In genomic region chr17:42230225-42230624, GRCh38 we compare ENCODE assay signal across 29 cellular contexts. TPM values are rescaled to one million over a fixed set of nuclear protein-coding genes. Genes with fewer than 3 reads are reported as not detected.
DNase-seq lines count a peak whose midpoint lies in the region; ATAC-seq, FAIRE-seq and TF ChIP-seq lines count a peak whose summit lies in the region.
"Had no signal": no experiment of that assay in that cellular context is flagged by ENCODE, and none has a peak within 500 bp of the region (broad histone marks: within the 10 kb centered on the region; RNA-seq: fewer than 3 reads in every experiment).

No MANE protein-coding gene starts in this region.

- H3K4me1 Mint-ChIP-seq in activated T-cell treated with anti-CD3 and anti-CD28 coated beads, Interleukin-2, amount 50 U/mL, for 24 hours (ENCODE audit: low read depth): peaks cover 46% of the 10 kb centered on the region
- H3K4me1 Mint-ChIP-seq in activated CD4-positive, alpha-beta memory T cell treated with anti-CD3 and anti-CD28 coated beads for 36 hours (ENCODE audit: low read depth): peaks cover 47% of the 10 kb centered on the region
- H3K4me1 Mint-ChIP-seq in naive thymus-derived CD4-positive, alpha-beta T cell: peaks cover 14 to 41% (median 29%) of the 10 kb centered on the region in 7 donors

- intact Hi-C loops in activated CD4-positive, alpha-beta memory T cell treated with anti-CD3 and anti-CD28 coated beads for 36 hours (cut with micrococcal nuclease): loop anchor here (2.0 kb wide), 1 partner anchor 37 kb away; no protein-coding TSS in a partner anchor
- intact Hi-C loops in naive thymus-derived CD4-positive, alpha-beta T cell (cut with micrococcal nuclease): no loop called here
- intact Hi-C loops in Right ventricle myocardium superior (cut with DNase I): no loop called here

- no peak overlapping the region for H3K9ac ChIP-seq in mesendoderm (ENCODE audit: low read length)

- peak; percentile 58 for FAIRE-seq in GM12891 (lab: Jason Lieb, UNC)
- FAIRE-seq: HepG2, keratinocyte, TTC549 had no signal

- no peaks in the 10 kb centered on the region for H3K9me3 ChIP-seq in naive thymus-derived CD4-positive, alpha-beta T cell (ENCODE audit: control insufficient read depth in 2 of 3, low read length in 3 of 3)
- H3K9me3 ChIP-seq: mucosa of descending colon, right lobe of liver, transverse colon had no signal

- no peaks in the 10 kb centered on the region for H3K27me3 Mint-ChIP-seq in activated T-cell treated with anti-CD3 and anti-CD28 coated beads, Interleukin-2, amount 50 U/mL, for 24 hours
- H3K27me3 Mint-ChIP-seq in activated CD4-positive, alpha-beta memory T cell treated with anti-CD3 and anti-CD28 coated beads for 36 hours: no peaks in the 10 kb centered on the region
- H3K27me3 Mint-ChIP-seq in naive thymus-derived CD4-positive, alpha-beta T cell: no peaks in the 10 kb centered on the region

- H2AK5ac ChIP-seq in mesendoderm (ENCODE audit: low read length): no peak overlapping the region

- no peak for ATAC-seq in naive thymus-derived CD4-positive, alpha-beta T cell
- ATAC-seq in Right ventricle myocardium superior (ENCODE audit: poor library complexity): no peak
- ATAC-seq: HepG2, mucosa of descending colon, right lobe of liver had no signal

- H3K4me1 ChIP-seq in naive thymus-derived CD4-positive, alpha-beta T cell (ENCODE audit: control insufficient read depth in 2 of 2, insufficient read depth in 2 of 2, low read length in 2 of 2): peaks cover 0 to 5% of the 10 kb centered on the region in 2 donors
- H3K4me1 ChIP-seq in mesendoderm (ENCODE audit: control insufficient read depth, low read depth, low read length): no peaks in the 10 kb centered on the region
- H3K4me1 ChIP-seq: right lobe of liver had no signal

- no peak for TF ChIP-seq POLR2A in GM12891 (IDR thresholded peaks at IDR 0.05; ENCODE audit: low read depth, low read length)

- H3K36me3 Mint-ChIP-seq in activated T-cell treated with anti-CD3 and anti-CD28 coated beads, Interleukin-2, amount 50 U/mL, for 24 hours (ENCODE audit: low read depth): peaks cover 49% of the 10 kb centered on the region
- H3K36me3 Mint-ChIP-seq in activated CD4-positive, alpha-beta memory T cell treated with anti-CD3 and anti-CD28 coated beads for 36 hours: peaks cover 16% of the 10 kb centered on the region
- peaks cover 0 to 22% (median 4%) of the 10 kb centered on the region in 5 donors for H3K36me3 Mint-ChIP-seq in naive thymus-derived CD4-positive, alpha-beta T cell

- H3K4me3 Mint-ChIP-seq in activated T-cell treated with anti-CD3 and anti-CD28 coated beads, Interleukin-2, amount 50 U/mL, for 24 hours: no peak overlapping the region
- H3K4me3 Mint-ChIP-seq in activated CD4-positive, alpha-beta memory T cell treated with anti-CD3 and anti-CD28 coated beads for 36 hours: no peak overlapping the region
- no peak overlapping the region for H3K4me3 Mint-ChIP-seq in naive thymus-derived CD4-positive, alpha-beta T cell

- no peak overlapping the region for H2BK15ac ChIP-seq in mesendoderm (replicated peaks; ENCODE audit: low read depth)

- peaks cover 2% of the 10 kb centered on the region for H3K79me1 ChIP-seq in mesendoderm (ENCODE audit: low read length)

- no peak overlapping the region for H3K4me2 ChIP-seq in mesendoderm (ENCODE audit: low read length)

- no peak overlapping the region for H3K4me3 ChIP-seq in naive thymus-derived CD4-positive, alpha-beta T cell (ENCODE audit: low read length)
- no peak overlapping the region for H3K4me3 ChIP-seq in mesendoderm (ENCODE audit: low read length)
- H3K4me3 ChIP-seq: mucosa of descending colon, right lobe of liver, transverse colon had no signal

- H3K36me3 ChIP-seq in naive thymus-derived CD4-positive, alpha-beta T cell (ENCODE audit: control insufficient read depth in 2 of 3, insufficient read depth in 3 of 3, low read length in 3 of 3): peaks cover 0 to 25% (median 6%) of the 10 kb centered on the region in 3 experiments
- H3K36me3 ChIP-seq in mesendoderm (ENCODE audit: control insufficient read depth, insufficient read depth, low read length): no peaks in the 10 kb centered on the region
- H3K36me3 ChIP-seq: right lobe of liver, transverse colon had no signal

- H4K8ac ChIP-seq in mesendoderm (ENCODE audit: low read depth, low read length): no peak overlapping the region

- CTCF ChIA-PET in activated CD4-positive, alpha-beta memory T cell treated with anti-CD3 and anti-CD28 coated beads for 36 hours (lab: Charles Lee): interaction anchor here (0.6 to 3.5 kb wide), 4 partner anchors 8 to 71 kb away, joined by 3 to 14 read pairs (median 4); partner anchors contain the start of gene KCNH4
- CTCF ChIA-PET in naive thymus-derived CD4-positive, alpha-beta T cell (lab: Charles Lee): interaction anchor here (0.6 to 1.2 kb wide), 6 partner anchors 16 to 312 kb away, joined by 3 to 4 read pairs (median 4); partner anchors contain the start of gene ACLY

- no peaks in the 10 kb centered on the region for H3K27me3 ChIP-seq in naive thymus-derived CD4-positive, alpha-beta T cell (ENCODE audit: control insufficient read depth in 2 of 2, insufficient read depth in 2 of 2, low read length in 2 of 2)
- no peaks in the 10 kb centered on the region for H3K27me3 ChIP-seq in mesendoderm (ENCODE audit: insufficient read depth, low read length, poor library complexity)
- H3K27me3 ChIP-seq: right lobe of liver, transverse colon had no signal

- POLR2A ChIA-PET in activated CD4-positive, alpha-beta memory T cell treated with anti-CD3 and anti-CD28 coated beads for 36 hours (lab: Charles Lee): interaction anchor here (1.0 to 1.3 kb wide), 2 partner anchors 18 to 49 kb away, joined by 3 read pairs; no protein-coding TSS in a partner anchor
- POLR2A ChIA-PET in naive thymus-derived CD4-positive, alpha-beta T cell (lab: Charles Lee): interaction anchor here (0.6 to 0.7 kb wide), 3 partner anchors 12 to 544 kb away, joined by 3 read pairs; no protein-coding TSS in a partner anchor

- H3K4ac ChIP-seq in mesendoderm (ENCODE audit: low read depth, low read length): no peak overlapping the region

- H3K27ac Mint-ChIP-seq in activated T-cell treated with anti-CD3 and anti-CD28 coated beads, Interleukin-2, amount 50 U/mL, for 24 hours: peak overlapping the region; percentile 77
- H3K27ac Mint-ChIP-seq in activated CD4-positive, alpha-beta memory T cell treated with anti-CD3 and anti-CD28 coated beads for 36 hours: peak overlapping the region; percentile 46
- peak overlapping the region in 8 of 9 donors; percentile 5 to 76 (median 50) for H3K27ac Mint-ChIP-seq in naive thymus-derived CD4-positive, alpha-beta T cell

- no peak overlapping the region for H3K56ac ChIP-seq in mesendoderm (ENCODE audit: low read length)

- H3K23ac ChIP-seq in mesendoderm (ENCODE audit: low read length): no peak overlapping the region

- H2BK120ac ChIP-seq in mesendoderm (ENCODE audit: low read depth, low read length): no peak overlapping the region

- H3K9me3 Mint-ChIP-seq in activated T-cell treated with anti-CD3 and anti-CD28 coated beads, Interleukin-2, amount 50 U/mL, for 24 hours: no peaks in the 10 kb centered on the region
- no peaks in the 10 kb centered on the region for H3K9me3 Mint-ChIP-seq in activated CD4-positive, alpha-beta memory T cell treated with anti-CD3 and anti-CD28 coated beads for 36 hours
- H3K9me3 Mint-ChIP-seq in naive thymus-derived CD4-positive, alpha-beta T cell: no peaks in the 10 kb centered on the region

- no CpG with 5 or more reads among the region's 5 CpGs for WGBS in mesendoderm (ENCODE audit: extremely low coverage, insufficient coverage, low lambda C conversion rate)

- no peaks in the 10 kb centered on the region for H3K79me2 ChIP-seq in mesendoderm (ENCODE audit: control insufficient read depth, insufficient read depth, low read length)

- no peak overlapping the region for H4K5ac ChIP-seq in mesendoderm (ENCODE audit: low read length)

- DNase-seq in activated T-cell treated with anti-CD3 and anti-CD28 coated beads, Interleukin-2, amount 50 U/mL, for 24 hours: no peak
- DNase-seq in activated T-cell treated with anti-CD3 and anti-CD28 coated beads, Interleukin-2, amount 50 U/mL, for 48 hours: no peak
- peak; percentile 22 for DNase-seq in GM12891 (ENCODE audit: insufficient read length, low spot score)
- DNase-seq in activated CD4-positive, alpha-beta memory T cell treated with anti-CD3 and anti-CD28 coated beads for 36 hours: peak; percentile 48
- no peak for DNase-seq in naive thymus-derived CD4-positive, alpha-beta T cell
- DNase-seq in NCI-H2107 (lab: John Stamatoyannopoulos, UW): no peak
- no peak for DNase-seq in mesendoderm
- DNase-seq in Right ventricle myocardium superior: no peak
- DNase-seq: activated CD4-positive, alpha-beta T cell treated with anti-CD3 and anti-CD28 coated beads for 1 hour; activated CD8-positive, alpha-beta memory T cell treated with anti-CD3 and anti-CD28 coated beads, Interleukin-2, amount 50 U/mL, for 4 hours; activated naive CD4-positive, alpha-beta T cell treated with Interleukin-2 at 50 U/mL for 16 hours; C1 segment of cervical spinal cord; central memory CD4-positive, alpha-beta T cell; mucosa of descending colon; NCI-H2029 treated with DMSO at 0.1 percent for 48 hours; NCI-H510A; posterior cingulate gyrus; right lobe of liver; SIG-M5; transverse colon had no signal

- H2BK5ac ChIP-seq in mesendoderm (ENCODE audit: low read length): no peak overlapping the region

- no peak overlapping the region for H3K18ac ChIP-seq in mesendoderm (ENCODE audit: low read length)

- peak overlapping the region; percentile 34 for H3K27ac ChIP-seq in naive thymus-derived CD4-positive, alpha-beta T cell (ENCODE audit: low read depth, low read length)
- no peak overlapping the region for H3K27ac ChIP-seq in mesendoderm (ENCODE audit: low read depth, low read length)
- H3K27ac ChIP-seq: right lobe of liver, transverse colon had no signal

RNA-seq across cellular contexts. Expression of gene GHDC, which starts 35.9 kb away (rescaled TPM):
- polyA plus RNA-seq in GM12891 (2012; ENCODE audit: low read depth, missing spikeins): 14.3 TPM
- 10 to 100 TPM; 13.1 to 13.5 TPM for total RNA-seq in activated CD4-positive, alpha-beta memory T cell treated with anti-CD3 and anti-CD28 coated beads for 36 hours
- 10 to 100 TPM; 15.5 to 29.8 (median 19.9) TPM for total RNA-seq in naive thymus-derived CD4-positive, alpha-beta T cell
- polyA plus RNA-seq in naive thymus-derived CD4-positive, alpha-beta T cell: 10 to 100 TPM; 15.2 to 17.4 TPM
- 2.5 TPM for polyA plus RNA-seq in mesendoderm (2013, experiment 1 of 2)
- polyA plus RNA-seq in mesendoderm (2013, experiment 2 of 2): 2.6 TPM
- total RNA-seq in Right ventricle myocardium superior: 8.1 TPM

RNA-seq across cellular contexts. Expression of gene HCRT, which starts 45.0 kb away (rescaled TPM):
- polyA plus RNA-seq in GM12891 (2012; ENCODE audit: low read depth, missing spikeins): not detected
- total RNA-seq in activated CD4-positive, alpha-beta memory T cell treated with anti-CD3 and anti-CD28 coated beads for 36 hours: not detected
- not detected for total RNA-seq in naive thymus-derived CD4-positive, alpha-beta T cell
- polyA plus RNA-seq in naive thymus-derived CD4-positive, alpha-beta T cell: not detected
- 0.22 TPM for polyA plus RNA-seq in mesendoderm (2013, experiment 1 of 2)
- polyA plus RNA-seq in mesendoderm (2013, experiment 2 of 2): 0.20 TPM
- not detected for total RNA-seq in Right ventricle myocardium superior
- total RNA-seq: dermis microvascular lymphatic vessel endothelial cell, fibroblast of lung, glomerular endothelial cell, HepG2, lower leg skin, mucosa of descending colon, right lobe of liver, transverse colon had no signal
- polyA plus RNA-seq: AG04450, fibroblast of lung, HepG2, keratinocyte, neural cell had no signal

RNA-seq across cellular contexts. Expression of gene STAT5B, which starts 46.0 kb away (rescaled TPM):
- 37.3 TPM for polyA plus RNA-seq in GM12891 (2012; ENCODE audit: low read depth, missing spikeins)
- 100 to 1,000 TPM; 192 to 195 TPM for total RNA-seq in activated CD4-positive, alpha-beta memory T cell treated with anti-CD3 and anti-CD28 coated beads for 36 hours
- total RNA-seq in naive thymus-derived CD4-positive, alpha-beta T cell: 100 to 1,000 TPM; 143 to 192 (median 183) TPM
- 100 to 1,000 TPM in 1 of 2 donors, 10 to 100 TPM in 1; 98.0 to 135 TPM for polyA plus RNA-seq in naive thymus-derived CD4-positive, alpha-beta T cell
- polyA plus RNA-seq in mesendoderm (2013, experiment 1 of 2): 24.3 TPM
- polyA plus RNA-seq in mesendoderm (2013, experiment 2 of 2): 26.6 TPM
- total RNA-seq in Right ventricle myocardium superior: 30.0 TPM

RNA-seq across cellular contexts. Expression of gene KCNH4, which starts 49.3 kb away (rescaled TPM):
- polyA plus RNA-seq in GM12891 (2012; ENCODE audit: low read depth, missing spikeins): 0.09 TPM
- total RNA-seq in activated CD4-positive, alpha-beta memory T cell treated with anti-CD3 and anti-CD28 coated beads for 36 hours: under 1 TPM; 0.39 to 0.40 TPM
- under 1 TPM in 3 of 5 experiments, not detected in 2; 0.12 to 0.24 (median 0.16) TPM for total RNA-seq in naive thymus-derived CD4-positive, alpha-beta T cell
- polyA plus RNA-seq in naive thymus-derived CD4-positive, alpha-beta T cell: under 1 TPM in 1 of 2 donors, not detected in 1; 0.07 TPM
- polyA plus RNA-seq in mesendoderm (2013, experiment 1 of 2): 0.15 TPM
- polyA plus RNA-seq in mesendoderm (2013, experiment 2 of 2): 0.13 TPM
- total RNA-seq in Right ventricle myocardium superior: 0.13 TPM
- total RNA-seq: fibroblast of lung, lower leg skin, transverse colon had no signal
- polyA plus RNA-seq: keratinocyte had no signal

RNA-seq across cellular contexts. Expression of gene STAT5A, which starts 58.1 kb away (rescaled TPM):
- polyA plus RNA-seq in GM12891 (2012; ENCODE audit: low read depth, missing spikeins): 50.2 TPM
- total RNA-seq in activated CD4-positive, alpha-beta memory T cell treated with anti-CD3 and anti-CD28 coated beads for 36 hours: 100 to 1,000 TPM; 211 to 215 TPM
- total RNA-seq in naive thymus-derived CD4-positive, alpha-beta T cell: 100 to 1,000 TPM; 111 to 162 (median 150) TPM
- 100 to 1,000 TPM in 1 of 2 donors, 10 to 100 TPM in 1; 72.8 to 150 TPM for polyA plus RNA-seq in naive thymus-derived CD4-positive, alpha-beta T cell
- 1.7 TPM for polyA plus RNA-seq in mesendoderm (2013, experiment 1 of 2)
- polyA plus RNA-seq in mesendoderm (2013, experiment 2 of 2): 1.7 TPM
- total RNA-seq in Right ventricle myocardium superior: 14.9 TPM

Comparison
In these comparisons a context has a peak if more than half of its experiments do, and no peak if none do; other contexts are left out.
1. DNase-seq: peak in GM12891 (single experiment) and activated CD4-positive, alpha-beta memory T cell treated with anti-CD3 and anti-CD28 coated beads for 36 hours (single experiment); none in activated T-cell treated with anti-CD3 and anti-CD28 coated beads, Interleukin-2, amount 50 U/mL, for 24 hours (single experiment), activated T-cell treated with anti-CD3 and anti-CD28 coated beads, Interleukin-2, amount 50 U/mL, for 48 hours (0 of 2), naive thymus-derived CD4-positive, alpha-beta T cell (0 of 9), NCI-H2107 (single experiment), mesendoderm (single experiment) and Right ventricle myocardium superior (single experiment).
2. Peak in every context shown above with its lines, with median percentiles within 50 percentile points of each other: H3K27ac Mint-ChIP-seq.